Comparison of ENCODE assay signal across 11 cellular contexts in the genomic region with DNA sequence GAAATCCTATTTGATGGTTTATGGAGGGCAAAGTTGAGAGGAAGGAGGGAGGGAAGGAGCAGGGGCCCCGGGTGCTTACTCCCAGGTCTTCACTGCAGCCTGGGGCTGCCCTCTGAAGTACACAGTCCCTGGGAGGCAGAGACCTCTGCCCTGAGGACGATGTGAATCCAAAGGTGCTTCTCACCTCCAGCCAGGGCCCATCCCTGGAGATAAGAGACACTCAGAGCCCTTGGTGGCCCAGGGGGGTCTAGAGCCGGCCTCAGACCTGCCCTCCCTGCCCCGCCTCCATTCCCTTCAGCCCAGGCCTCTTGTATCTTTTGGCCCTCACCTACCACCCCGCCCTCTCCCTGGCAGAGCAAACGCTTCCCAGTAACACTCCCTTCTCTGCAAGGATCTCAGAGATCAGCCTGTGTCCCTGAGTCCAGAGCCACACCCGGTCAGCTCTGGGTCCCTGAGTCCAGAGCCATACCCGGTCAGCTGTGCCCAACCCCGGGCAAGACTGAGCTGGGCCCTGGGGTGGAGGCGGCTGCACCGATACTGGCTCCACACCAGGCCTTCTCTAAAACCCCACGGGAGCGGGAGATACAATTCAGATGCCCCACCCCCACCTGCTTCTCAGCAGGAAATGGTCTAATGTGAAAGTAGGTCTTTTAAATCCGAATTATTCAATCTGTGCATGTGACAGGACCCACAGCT. TPM values are rescaled to one million over a fixed set of nuclear protein-coding genes. Genes with fewer than 3 reads are reported as not detected.
DNase-seq lines count a peak whose midpoint lies in the region; ATAC-seq and TF ChIP-seq lines count a peak whose summit lies in the region.
"Had no signal": no experiment of that assay in that cellular context is flagged by ENCODE, and none has a peak within 500 bp of the region (broad histone marks: within the 10 kb centered on the region; RNA-seq: fewer than 3 reads in every experiment).

No MANE protein-coding gene starts in this region.

- H3K27ac ChIP-seq in CD4-positive, CD25-positive, alpha-beta regulatory T cell (ENCODE audit: insufficient read depth, low read length, poor library complexity, severe bottlenecking): no peak overlapping the region
- H3K27ac ChIP-seq in KOPT-K1 (ENCODE audit: low read depth, low read length, poor library complexity, severe bottlenecking) (peak overlapping the region; percentile 11), colonic mucosa (peak overlapping the region; percentile 87), ovary (peak overlapping the region in 1 of 2 donors; percentile 25)
- H3K27ac ChIP-seq: SJSA1 had no signal

- H3K27ac Mint-ChIP-seq in CD4-positive, CD25-positive, alpha-beta regulatory T cell: peak overlapping the region; percentile 38 to 87 (median 48)

- peaks cover 34% of the 10 kb centered on the region for H3K4me1 ChIP-seq in CD4-positive, CD25-positive, alpha-beta regulatory T cell (ENCODE audit: control insufficient read depth, insufficient read depth, low read length, poor library complexity, severe bottlenecking)
- H3K4me1 ChIP-seq in colonic mucosa (peaks cover 26% of the 10 kb centered on the region), ovary (ENCODE audit: insufficient read depth) (peaks cover 18% of the 10 kb centered on the region)

- H3K4me3 ChIP-seq in CD4-positive, CD25-positive, alpha-beta regulatory T cell (ENCODE audit: low read depth, low read length): no peak overlapping the region
- H3K4me3 ChIP-seq in colonic mucosa (no peak overlapping the region), ovary (no peak overlapping the region)
- H3K4me3 ChIP-seq: SJSA1 had no signal

- peaks cover under 1 to 46% (median 23%) of the 10 kb centered on the region in 4 donors for H3K4me1 Mint-ChIP-seq in CD4-positive, CD25-positive, alpha-beta regulatory T cell

- peaks cover 6% of the 10 kb centered on the region for H3K27me3 Mint-ChIP-seq in CD4-positive, CD25-positive, alpha-beta regulatory T cell

- peak overlapping the region; percentile 54 to 81 (median 68) for H3K4me3 Mint-ChIP-seq in CD4-positive, CD25-positive, alpha-beta regulatory T cell

- 6 to 8% (median 7%) methylated on average over 14 of the region's 14 CpGs for WGBS in ovary, 3 donors

- no peaks in the 10 kb centered on the region for H3K36me3 Mint-ChIP-seq in CD4-positive, CD25-positive, alpha-beta regulatory T cell

- no peak for TF ChIP-seq EP300 in ovary (IDR thresholded peaks at IDR 0.05)

- peak overlapping the region; percentile 61 to 82 for H3K9ac ChIP-seq in colonic mucosa (ENCODE audit: low read depth in 2 of 2, low read length in 2 of 2)

- TF ChIP-seq POLR2A in ovary (IDR thresholded peaks at IDR 0.05): no peak

- peaks cover 0 to 2% (median 0%) of the 10 kb centered on the region in 7 donors for H3K9me3 Mint-ChIP-seq in CD4-positive, CD25-positive, alpha-beta regulatory T cell

- DNase-seq in CD4-positive, CD25-positive, alpha-beta regulatory T cell: peak in 1 of 3 donors; percentile 44
- peak; percentile 92 for DNase-seq in colonic mucosa
- DNase-seq in ovary: peak in 4 of 5 donors; percentile 44 to 73 (median 48)
- no peak for DNase-seq in NCI-H748 (lab: John Stamatoyannopoulos, UW; ENCODE audit: unreplicated experiment)
- DNase-seq in GF-D8 (lab: John Stamatoyannopoulos, UW): no peak
- no peak for DNase-seq in NCI-H510A treated with DMSO at 0.1 percent for 48 hours (lab: John Stamatoyannopoulos, UW)
- no peak for DNase-seq in OCI-M1 (lab: John Stamatoyannopoulos, UW)
- DNase-seq: activated CD8-positive, alpha-beta memory T cell treated with anti-CD3 and anti-CD28 coated beads, Interleukin-2, amount 50 U/mL, for 4 hours; NCI-H1092 treated with DMSO at 0.1 percent for 48 hours had no signal

- no peaks in the 10 kb centered on the region for H3K36me3 ChIP-seq in CD4-positive, CD25-positive, alpha-beta regulatory T cell (ENCODE audit: control insufficient read depth, insufficient read depth, low read length)
- H3K36me3 ChIP-seq in KOPT-K1 (ENCODE audit: insufficient read depth, low read length): no peaks in the 10 kb centered on the region
- no peaks in the 10 kb centered on the region for H3K36me3 ChIP-seq in colonic mucosa
- H3K36me3 ChIP-seq in ovary: no peaks in the 10 kb centered on the region

- intact Hi-C loops in colonic mucosa (cut with DNase I) (no loop called here), ovary (cut with DNase I) (loop anchor here in 3 of 4 donors (5.0 to 10.0 kb wide), 3 partner anchors 110 to 140 kb away; a partner anchor contains a TSS)

- H3K9me3 ChIP-seq in CD4-positive, CD25-positive, alpha-beta regulatory T cell (ENCODE audit: control insufficient read depth in 2 of 2, low read length in 2 of 2): no peaks in the 10 kb centered on the region
- H3K9me3 ChIP-seq in KOPT-K1 (ENCODE audit: insufficient read depth, low read length, poor library complexity, severe bottlenecking) (no peaks in the 10 kb centered on the region), colonic mucosa (no peaks in the 10 kb centered on the region), ovary (no peaks in the 10 kb centered on the region)
- H3K9me3 ChIP-seq: SJSA1 had no signal

- H3K27me3 ChIP-seq in CD4-positive, CD25-positive, alpha-beta regulatory T cell (ENCODE audit: control insufficient read depth, insufficient read depth, low read length): no peaks in the 10 kb centered on the region
- H3K27me3 ChIP-seq in colonic mucosa (no peaks in the 10 kb centered on the region), ovary (no peaks in the 10 kb centered on the region)
- H3K27me3 ChIP-seq: SJSA1 had no signal

- no peak for ATAC-seq in CD4-positive, CD25-positive, alpha-beta regulatory T cell (ENCODE audit: low read depth in 2 of 2)

- no peak for TF ChIP-seq CTCF in colonic mucosa (IDR thresholded peaks at IDR 0.05)
- no peak for TF ChIP-seq CTCF in ovary (IDR thresholded peaks at IDR 0.05)

RNA-seq across cellular contexts. Expression of a gene that starts 3.6 kb away (rescaled TPM):
- 242 TPM for total RNA-seq in CD4-positive, CD25-positive, alpha-beta regulatory T cell
- 100 to 1,000 TPM in 2 of 4 donors, 10 to 100 TPM in 2; 47.0 to 106 (median 78.3) TPM for polyA plus RNA-seq in CD4-positive, CD25-positive, alpha-beta regulatory T cell
- total RNA-seq in colonic mucosa: 100 to 1,000 TPM; 281 to 367 TPM
- total RNA-seq in ovary: 100 to 1,000 TPM in 6 of 7 donors, 10 to 100 TPM in 1; 92.9 to 314 (median 255) TPM
- polyA plus RNA-seq in ovary: 100 to 1,000 TPM; 137 to 262 TPM

RNA-seq across cellular contexts. Expression of a gene that starts 20.6 kb away (rescaled TPM):
- not detected for total RNA-seq in CD4-positive, CD25-positive, alpha-beta regulatory T cell
- polyA plus RNA-seq in CD4-positive, CD25-positive, alpha-beta regulatory T cell: not detected
- total RNA-seq in colonic mucosa (under 1 TPM in 1 of 2 donors, not detected in 1; 0.17 TPM), ovary (under 1 TPM in 6 of 7 donors, not detected in 1; 0.10 to 0.43 (median 0.14) TPM)
- under 1 TPM in 1 of 2 donors, not detected in 1; 0.04 TPM for polyA plus RNA-seq in ovary
- total RNA-seq: SJSA1 had no signal

RNA-seq across cellular contexts. Expression of a gene that starts 24.6 kb away (rescaled TPM):
- 0.62 TPM for total RNA-seq in CD4-positive, CD25-positive, alpha-beta regulatory T cell
- under 1 TPM in 1 of 4 donors, not detected in 3; 0.50 TPM for polyA plus RNA-seq in CD4-positive, CD25-positive, alpha-beta regulatory T cell
- total RNA-seq in colonic mucosa (1 to 10 TPM; 3.5 to 9.8 TPM), ovary (1 to 10 TPM; 1.6 to 3.3 (median 2.3) TPM)
- 1 to 10 TPM in 1 of 2 donors, under 1 TPM in 1; 0.42 to 1.4 TPM for polyA plus RNA-seq in ovary

Comparison
In these comparisons a context has a peak if more than half of its experiments do, and no peak if none do; other contexts are left out.
1. DNase-seq: peak in colonic mucosa (single experiment) and ovary (4 of 5); none in NCI-H748 (single experiment), GF-D8 (single experiment), NCI-H510A treated with DMSO at 0.1 percent for 48 hours (single experiment) and OCI-M1 (single experiment).